Comparison of ENCODE assay signal across 26 cellular contexts in the genomic region with DNA sequence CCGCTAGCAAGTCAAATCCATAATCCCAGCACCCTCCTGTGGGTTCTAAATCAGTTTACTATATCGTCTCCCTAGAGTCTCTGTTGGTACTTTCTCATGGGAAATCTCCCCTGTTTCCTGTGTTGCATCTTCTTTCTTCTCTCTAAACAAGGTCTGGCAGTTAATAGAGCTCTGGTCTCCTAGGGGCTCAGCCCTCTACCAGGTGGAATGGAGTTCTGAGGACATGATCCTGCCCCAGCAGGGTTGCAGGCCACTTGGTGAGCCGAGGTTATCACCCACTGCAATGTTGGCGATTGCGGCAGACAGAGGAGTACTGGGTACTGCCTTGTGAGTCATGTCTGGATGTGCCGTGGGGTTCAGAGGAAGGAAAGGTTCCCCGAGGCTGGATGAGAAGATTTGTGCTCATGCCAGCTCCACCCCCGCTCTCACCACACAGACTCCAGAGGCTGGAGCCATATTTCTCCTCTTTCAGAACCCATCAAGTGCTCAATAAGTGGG. TPM values are rescaled to one million over a fixed set of nuclear protein-coding genes. Genes with fewer than 3 reads are reported as not detected.
DNase-seq lines count a peak whose midpoint lies in the region; ATAC-seq and TF ChIP-seq lines count a peak whose summit lies in the region.
"Had no signal": no experiment of that assay in that cellular context is flagged by ENCODE, and none has a peak within 500 bp of the region (broad histone marks: within the 10 kb centered on the region; RNA-seq: fewer than 3 reads in every experiment).

No MANE protein-coding gene starts in this region.

- H3K4me3 Mint-ChIP-seq in MCF 10A (ENCODE audit: unreplicated experiment) = no peak overlapping the region
- H3K4me3 Mint-ChIP-seq: activated naive CD8-positive, alpha-beta T cell; CD8-positive, alpha-beta memory T cell; GM23338; neural crest cell had no signal

- DNase-seq in MCF 10A (ENCODE audit: unreplicated experiment) = peak; percentile 80
- no peak for DNase-seq in breast epithelium (ENCODE audit: low spot score in 2 of 2)
- peak; percentile 27 for DNase-seq in amniotic epithelial cell (ENCODE audit: low read depth)
- peak; percentile 40 for DNase-seq in iris pigment epithelial cell (ENCODE audit: low read depth)
- DNase-seq in trophoblast cell = no peak
- no peak for DNase-seq in NOMO-1 (lab: John Stamatoyannopoulos, UW; ENCODE audit: unreplicated experiment in 2 of 2)
- DNase-seq: activated CD4-positive, alpha-beta T cell treated with anti-CD3 and anti-CD28 coated beads, Interleukin-2, amount 50 U/mL, for 48 hours; activated CD4-positive, CD25-positive, alpha-beta regulatory T cell; CD8-positive, alpha-beta memory T cell; DMS153; erythroblast; GF-D8; left ventricle myocardium inferior; NCI-H1092; NCI-H345; NCI-H774; SHP77 treated with DMSO at 0.1 percent for 48 hours; stimulated activated CD4-positive, alpha-beta T cell treated with anti-CD3 and anti-CD28 coated beads, Interleukin-1b, Interleukin-23, amount 100 ng/mL, for 48 hours; SW 1271; upper lobe of right lung had no signal

- no peak overlapping the region for H2AFZ ChIP-seq in trophoblast cell (ENCODE audit: insufficient read depth, low read length, poor library complexity)

- WGBS in trophoblast cell (ENCODE audit: extremely low coverage, insufficient coverage, insufficient read length) = no CpG with 5 or more reads among the region's 8 CpGs

- H3K18ac ChIP-seq in trophoblast cell (ENCODE audit: low read length) = no peak overlapping the region

- no peak overlapping the region for H2BK5ac ChIP-seq in trophoblast cell (ENCODE audit: low read depth, low read length, poor library complexity)

- no peaks in the 10 kb centered on the region for H3K9me3 Mint-ChIP-seq in MCF 10A (ENCODE audit: unreplicated experiment)
- H3K9me3 Mint-ChIP-seq: neural crest cell had no signal

- H3K27me3 Mint-ChIP-seq in MCF 10A (ENCODE audit: insufficient read depth, unreplicated experiment) = no peaks in the 10 kb centered on the region

- H3K27ac Mint-ChIP-seq in MCF 10A (ENCODE audit: low read depth, unreplicated experiment) = no peak overlapping the region
- H3K27ac Mint-ChIP-seq: activated naive CD8-positive, alpha-beta T cell; CD8-positive, alpha-beta memory T cell; GM23338 had no signal

- no peak overlapping the region for H4K8ac ChIP-seq in trophoblast cell (ENCODE audit: low read depth, low read length)

- H3K4ac ChIP-seq in trophoblast cell (ENCODE audit: low read depth, low read length) = no peak overlapping the region

- H2AK5ac ChIP-seq in trophoblast cell (ENCODE audit: low read length) = no peak overlapping the region

- H3K36me3 ChIP-seq in breast epithelium (no peaks in the 10 kb centered on the region), skeletal muscle satellite cell (ENCODE audit: insufficient read depth, low read length) (no peaks in the 10 kb centered on the region), trophoblast cell (ENCODE audit: control insufficient read depth in 1 of 2, insufficient read depth in 2 of 2, low read length in 2 of 2) (no peaks in the 10 kb centered on the region)
- H3K36me3 ChIP-seq: left ventricle myocardium inferior, upper lobe of right lung had no signal

- H3K27ac ChIP-seq in breast epithelium (no peak overlapping the region), trophoblast cell (ENCODE audit: low read depth, low read length) (no peak overlapping the region)
- H3K27ac ChIP-seq: 22Rv1, left ventricle myocardium inferior, upper lobe of right lung had no signal

- H3K36me3 Mint-ChIP-seq in MCF 10A (ENCODE audit: insufficient read depth, unreplicated experiment) = no peaks in the 10 kb centered on the region
- H3K36me3 Mint-ChIP-seq: activated naive CD8-positive, alpha-beta T cell; CD8-positive, alpha-beta memory T cell had no signal

- intact Hi-C loops in MCF 10A (cut with micrococcal nuclease) (no loop called here), breast epithelium (cut with DNase I; ENCODE audit: low total_unique reads) (no loop called here)

- TF ChIP-seq POLR2A in breast epithelium (IDR thresholded peaks at IDR 0.05) = no peak

- H3K23ac ChIP-seq in trophoblast cell (ENCODE audit: low read length) = no peak overlapping the region

- ATAC-seq in HG03139 (IDR thresholded peaks at IDR 0.05; ENCODE audit: unreplicated experiment) = no peak
- ATAC-seq: upper lobe of right lung had no signal

- no peak overlapping the region for H4K91ac ChIP-seq in trophoblast cell (ENCODE audit: low read depth, low read length)

- no peak overlapping the region for H4K12ac ChIP-seq in trophoblast cell (ENCODE audit: low read depth, low read length)

- H3K79me1 ChIP-seq in trophoblast cell (ENCODE audit: low read length) = no peaks in the 10 kb centered on the region

- H3K14ac ChIP-seq in trophoblast cell (ENCODE audit: low read length) = no peak overlapping the region

- H3K27me3 ChIP-seq in breast epithelium (no peaks in the 10 kb centered on the region), skeletal muscle satellite cell (ENCODE audit: control insufficient read depth, insufficient read depth, low read length) (peaks cover 6% of the 10 kb centered on the region), trophoblast cell (ENCODE audit: insufficient read depth, low read length) (no peaks in the 10 kb centered on the region)

- no peaks in the 10 kb centered on the region for H3K79me2 ChIP-seq in trophoblast cell (ENCODE audit: control insufficient read depth, insufficient read depth, low read length, poor library complexity)

- peak overlapping the region; percentile 11 for H3K4me2 ChIP-seq in skeletal muscle satellite cell (ENCODE audit: low read length)
- H3K4me2 ChIP-seq in trophoblast cell (ENCODE audit: low read length) = no peak overlapping the region
- H3K4me2 ChIP-seq: GM23338 had no signal

- POLR2A ChIA-PET in MCF 10A (lab: Yijun Ruan, JAX) = no interaction called here

- H2BK120ac ChIP-seq in trophoblast cell (ENCODE audit: insufficient read depth, low read length, poor library complexity) = no peak overlapping the region

- no peak overlapping the region for H3K4me3 ChIP-seq in breast epithelium
- H3K4me3 ChIP-seq in skeletal muscle satellite cell (ENCODE audit: low read length) = no peak overlapping the region
- H3K4me3 ChIP-seq in trophoblast cell (ENCODE audit: low read depth, low read length) = no peak overlapping the region
- H3K4me3 ChIP-seq: GM23338, left ventricle myocardium inferior, upper lobe of right lung had no signal

- H3K4me1 Mint-ChIP-seq in MCF 10A (ENCODE audit: insufficient read depth, unreplicated experiment) = peaks cover 9% of the 10 kb centered on the region
- H3K4me1 Mint-ChIP-seq: CD8-positive, alpha-beta memory T cell had no signal

- H3K9me3 ChIP-seq in breast epithelium (no peaks in the 10 kb centered on the region), skeletal muscle satellite cell (replicated peaks; ENCODE audit: low read length) (no peaks in the 10 kb centered on the region), trophoblast cell (ENCODE audit: insufficient read depth, low read depth, low read length) (peaks cover 3% of the 10 kb centered on the region)
- H3K9me3 ChIP-seq: left ventricle myocardium inferior, upper lobe of right lung had no signal

- H3K4me1 ChIP-seq in breast epithelium = no peaks in the 10 kb centered on the region
- H3K4me1 ChIP-seq in skeletal muscle satellite cell (ENCODE audit: control insufficient read depth, insufficient read depth, low read length) = peaks cover 28% of the 10 kb centered on the region
- no peaks in the 10 kb centered on the region for H3K4me1 ChIP-seq in trophoblast cell (ENCODE audit: control insufficient read depth in 1 of 2, insufficient read depth in 2 of 2, low read length in 2 of 2)
- H3K4me1 ChIP-seq: left ventricle myocardium inferior, upper lobe of right lung had no signal

- H3K9ac ChIP-seq in skeletal muscle satellite cell (ENCODE audit: low read depth, low read length) = no peak overlapping the region
- no peak overlapping the region for H3K9ac ChIP-seq in trophoblast cell (ENCODE audit: low read length)

- no peak for TF ChIP-seq CTCF in MCF 10A (IDR thresholded peaks at IDR 0.05; ENCODE audit: unreplicated experiment)
- TF ChIP-seq CTCF in breast epithelium (IDR thresholded peaks at IDR 0.05) = no peak

- CTCF ChIA-PET in MCF 10A (lab: Yijun Ruan, JAX) = interaction anchor here (0.5 to 0.7 kb wide), 3 partner anchors 86 to 542 kb away, joined by 3 read pairs; partner anchors contain the start of gene SRBD1

- H2BK12ac ChIP-seq in trophoblast cell (ENCODE audit: low read length) = no peak overlapping the region

- no TSS peak for BruUV-seq in MCF 10A (replicated peaks; lab: Mats Ljungman, UMichigan)

RNA-seq across cellular contexts. Expression of gene SIX2, which starts 59.4 kb away (rescaled TPM):
- total RNA-seq in MCF 10A (2022) (0.96 and 1.2 TPM in 2 replicates), breast epithelium (1 to 10 TPM in 2 of 3 donors, under 1 TPM in 1; 0.98 to 3.5 (median 1.5) TPM)
- total RNA-seq in skeletal muscle satellite cell (2012; rRNA removed) = 9.6 and 13.5 TPM in 2 replicates
- polyA plus RNA-seq in trophoblast cell (2013) = 0.18 and 0.21 TPM in 2 replicates
- total RNA-seq: upper lobe of right lung had no signal
- polyA plus RNA-seq: CD8-positive, alpha-beta memory T cell had no signal

Comparison
In these comparisons a context has a peak if more than half of its experiments do, and no peak if none do; other contexts are left out.
1. DNase-seq: peak in MCF 10A (single experiment), amniotic epithelial cell (single experiment) and iris pigment epithelial cell (single experiment); none in breast epithelium (0 of 2), trophoblast cell (0 of 2) and NOMO-1 (0 of 2).